8 cellular contexts compared by ENCODE assay signal in the genomic region with DNA sequence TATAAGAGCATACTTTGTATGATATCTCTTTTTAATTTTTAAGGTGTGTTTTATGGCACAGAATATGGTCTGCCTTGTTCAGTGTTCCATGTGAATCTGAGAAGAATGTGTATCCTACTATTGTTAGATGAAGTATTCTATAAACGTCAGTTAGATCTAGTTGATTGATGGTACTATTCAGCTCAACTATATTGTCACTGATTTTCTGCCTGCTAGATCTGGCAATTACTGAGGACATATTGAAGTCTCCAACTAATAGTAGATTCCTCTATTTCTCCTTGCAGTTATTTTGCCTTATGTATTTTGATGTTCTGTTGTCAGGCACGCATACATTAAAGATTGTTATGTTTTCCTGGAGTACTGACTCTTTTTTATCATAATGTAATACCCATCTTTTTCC. TPM values are rescaled to one million over a fixed set of nuclear protein-coding genes. Genes with fewer than 3 reads are reported as not detected.
"Had no signal": no experiment of that assay in that cellular context is flagged by ENCODE, and none has a peak within 500 bp of the region (broad histone marks: within the 10 kb centered on the region; RNA-seq: fewer than 3 reads in every experiment).

No MANE protein-coding gene starts in this region.

- H3K4me3 ChIP-seq: K562 had no signal

- H3K4me3 Mint-ChIP-seq: IgD-negative memory B cell had no signal

- H3K36me3 Mint-ChIP-seq: IgD-negative memory B cell had no signal

- FAIRE-seq: HepG2, HTR-8/SVneo, K562 had no signal

- H3K27ac Mint-ChIP-seq: IgD-negative memory B cell had no signal

- DNase-seq: IMR-90 had no signal

- H3K4me1 Mint-ChIP-seq: IgD-negative memory B cell had no signal

- ATAC-seq: HepG2, K562 had no signal

- H3K27ac ChIP-seq: HL-60 had no signal

RNA-seq across cellular contexts. Expression of a gene that starts 39.8 kb away (rescaled TPM):
- total RNA-seq: HepG2, HT-29, K562 had no signal
- polyA plus RNA-seq: HepG2, IgD-negative memory B cell, IMR-90, K562 had no signal

RNA-seq across cellular contexts. Expression of a gene that starts 52.3 kb away (rescaled TPM):
- total RNA-seq: HepG2, HT-29, HT1080, IMR-90, K562 had no signal
- polyA plus RNA-seq: HepG2, IgD-negative memory B cell, IMR-90, K562 had no signal
